1 cellular context compared by ENCODE assay signal in the genomic region with DNA sequence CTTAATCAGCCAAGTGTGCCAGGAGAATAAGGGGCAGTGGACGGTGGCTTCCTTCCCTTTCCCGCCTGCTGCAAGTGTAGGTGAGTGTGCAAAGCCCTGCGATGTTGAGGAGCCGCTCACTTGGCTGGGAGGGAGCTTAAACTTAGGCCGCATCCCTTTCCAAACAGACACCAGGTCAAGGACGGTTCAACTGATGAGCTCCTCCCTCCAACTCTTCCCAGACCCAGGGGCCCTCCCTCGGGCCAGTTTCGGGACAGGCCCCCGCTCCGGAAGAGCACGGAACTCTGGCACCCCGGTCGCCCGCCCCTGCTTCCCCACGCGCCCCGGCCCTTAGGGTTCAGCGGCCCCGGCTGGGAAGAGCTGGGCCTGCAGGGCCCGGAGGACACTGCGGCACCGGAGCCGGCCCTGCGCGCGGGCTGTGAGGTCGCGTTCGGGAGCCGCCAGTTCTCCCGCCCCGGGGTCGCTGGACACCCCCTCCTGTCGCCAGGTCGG.
TF ChIP-seq lines count a peak whose summit lies in the region.

No MANE protein-coding gene starts in this region.

TF ChIP-seq in K562, 482 proteins besides CTCF, POLR2A, EP300 and RAD21 (continued from another document):
- TF ChIP-seq ZFP1 (CRISPR knock-in tag; IDR thresholded peaks at IDR 0.05) = no peak
- TF ChIP-seq, protein P1, sequence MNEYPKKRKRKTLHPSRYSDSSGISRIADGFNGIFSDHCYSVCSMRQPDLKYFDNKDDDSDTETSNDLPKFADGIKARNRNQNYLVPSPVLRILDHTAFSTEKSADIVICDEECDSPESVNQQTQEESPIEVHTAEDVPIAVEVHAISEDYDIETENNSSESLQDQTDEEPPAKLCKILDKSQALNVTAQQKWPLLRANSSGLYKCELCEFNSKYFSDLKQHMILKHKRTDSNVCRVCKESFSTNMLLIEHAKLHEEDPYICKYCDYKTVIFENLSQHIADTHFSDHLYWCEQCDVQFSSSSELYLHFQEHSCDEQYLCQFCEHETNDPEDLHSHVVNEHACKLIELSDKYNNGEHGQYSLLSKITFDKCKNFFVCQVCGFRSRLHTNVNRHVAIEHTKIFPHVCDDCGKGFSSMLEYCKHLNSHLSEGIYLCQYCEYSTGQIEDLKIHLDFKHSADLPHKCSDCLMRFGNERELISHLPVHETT (CRISPR knock-in tag; conservative IDR thresholded peaks at IDR 0.05 in 1 of 2, IDR thresholded peaks at IDR 0.05 in 1 of 2) = 0 out of 4 replicates have a peak, but pooled peaks of 1 of the 2 experiments have one; percentile 82
- TF ChIP-seq HDAC1 (IDR thresholded peaks at IDR 0.05) = peak in 1 of 2 experiments; percentile 35; a peak in 1 of 4 replicates
- TF ChIP-seq, protein P2, sequence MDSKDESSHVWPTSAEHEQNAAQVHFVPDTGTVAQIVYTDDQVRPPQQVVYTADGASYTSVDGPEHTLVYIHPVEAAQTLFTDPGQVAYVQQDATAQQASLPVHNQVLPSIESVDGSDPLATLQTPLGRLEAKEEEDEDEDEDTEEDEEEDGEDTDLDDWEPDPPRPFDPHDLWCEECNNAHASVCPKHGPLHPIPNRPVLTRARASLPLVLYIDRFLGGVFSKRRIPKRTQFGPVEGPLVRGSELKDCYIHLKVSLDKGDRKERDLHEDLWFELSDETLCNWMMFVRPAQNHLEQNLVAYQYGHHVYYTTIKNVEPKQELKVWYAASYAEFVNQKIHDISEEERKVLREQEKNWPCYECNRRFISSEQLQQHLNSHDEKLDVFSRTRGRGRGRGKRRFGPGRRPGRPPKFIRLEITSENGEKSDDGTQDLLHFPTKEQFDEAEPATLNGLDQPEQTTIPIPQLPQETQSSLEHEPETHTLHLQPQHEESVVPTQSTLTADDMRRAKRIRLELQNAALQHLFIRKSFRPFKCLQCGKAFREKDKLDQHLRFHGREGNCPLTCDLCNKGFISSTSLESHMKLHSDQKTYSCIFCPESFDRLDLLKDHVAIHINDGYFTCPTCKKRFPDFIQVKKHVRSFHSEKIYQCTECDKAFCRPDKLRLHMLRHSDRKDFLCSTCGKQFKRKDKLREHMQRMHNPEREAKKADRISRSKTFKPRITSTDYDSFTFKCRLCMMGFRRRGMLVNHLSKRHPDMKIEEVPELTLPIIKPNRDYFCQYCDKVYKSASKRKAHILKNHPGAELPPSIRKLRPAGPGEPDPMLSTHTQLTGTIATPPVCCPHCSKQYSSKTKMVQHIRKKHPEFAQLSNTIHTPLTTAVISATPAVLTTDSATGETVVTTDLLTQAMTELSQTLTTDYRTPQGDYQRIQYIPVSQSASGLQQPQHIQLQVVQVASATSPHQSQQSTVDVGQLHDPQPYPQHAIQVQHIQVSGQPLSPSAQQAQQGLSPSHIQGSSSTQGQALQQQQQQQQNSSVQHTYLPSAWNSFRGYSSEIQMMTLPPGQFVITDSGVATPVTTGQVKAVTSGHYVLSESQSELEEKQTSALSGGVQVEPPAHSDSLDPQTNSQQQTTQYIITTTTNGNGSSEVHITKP (IDR thresholded peaks at IDR 0.05; ENCODE audit: partially characterized antibody) = peak; percentile 41
- TF ChIP-seq ZC3H4 (CRISPR knock-in tag; IDR thresholded peaks at IDR 0.05; ENCODE audit: borderline replicate concordance) = 0 out of 2 replicates have a peak, but pooled peaks have one; percentile 76
- no peak for TF ChIP-seq PHF8 (IDR thresholded peaks at IDR 0.05; ENCODE audit: borderline replicate concordance, low read length)
- TF ChIP-seq TGIF2 (CRISPR knock-in tag; IDR thresholded peaks at IDR 0.05) = peak; percentile 83; the same call in 1 of the 2 replicates
- TF ChIP-seq, protein P3, sequence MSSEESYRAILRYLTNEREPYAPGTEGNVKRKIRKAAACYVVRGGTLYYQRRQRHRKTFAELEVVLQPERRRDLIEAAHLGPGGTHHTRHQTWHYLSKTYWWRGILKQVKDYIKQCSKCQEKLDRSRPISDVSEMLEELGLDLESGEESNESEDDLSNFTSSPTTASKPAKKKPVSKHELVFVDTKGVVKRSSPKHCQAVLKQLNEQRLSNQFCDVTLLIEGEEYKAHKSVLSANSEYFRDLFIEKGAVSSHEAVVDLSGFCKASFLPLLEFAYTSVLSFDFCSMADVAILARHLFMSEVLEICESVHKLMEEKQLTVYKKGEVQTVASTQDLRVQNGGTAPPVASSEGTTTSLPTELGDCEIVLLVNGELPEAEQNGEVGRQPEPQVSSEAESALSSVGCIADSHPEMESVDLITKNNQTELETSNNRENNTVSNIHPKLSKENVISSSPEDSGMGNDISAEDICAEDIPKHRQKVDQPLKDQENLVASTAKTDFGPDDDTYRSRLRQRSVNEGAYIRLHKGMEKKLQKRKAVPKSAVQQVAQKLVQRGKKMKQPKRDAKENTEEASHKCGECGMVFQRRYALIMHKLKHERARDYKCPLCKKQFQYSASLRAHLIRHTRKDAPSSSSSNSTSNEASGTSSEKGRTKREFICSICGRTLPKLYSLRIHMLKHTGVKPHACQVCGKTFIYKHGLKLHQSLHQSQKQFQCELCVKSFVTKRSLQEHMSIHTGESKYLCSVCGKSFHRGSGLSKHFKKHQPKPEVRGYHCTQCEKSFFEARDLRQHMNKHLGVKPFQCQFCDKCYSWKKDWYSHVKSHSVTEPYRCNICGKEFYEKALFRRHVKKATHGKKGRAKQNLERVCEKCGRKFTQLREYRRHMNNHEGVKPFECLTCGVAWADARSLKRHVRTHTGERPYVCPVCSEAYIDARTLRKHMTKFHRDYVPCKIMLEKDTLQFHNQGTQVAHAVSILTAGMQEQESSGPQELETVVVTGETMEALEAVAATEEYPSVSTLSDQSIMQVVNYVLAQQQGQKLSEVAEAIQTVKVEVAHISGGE (CRISPR knock-in tag; IDR thresholded peaks at IDR 0.05) = no peak
- no peak for TF ChIP-seq SIN3B (IDR thresholded peaks at IDR 0.05; ENCODE audit: low read depth)
- TF ChIP-seq RAD51 (IDR thresholded peaks at IDR 0.05; ENCODE audit: borderline replicate concordance, low read depth) = no peak
- TF ChIP-seq, protein P4, sequence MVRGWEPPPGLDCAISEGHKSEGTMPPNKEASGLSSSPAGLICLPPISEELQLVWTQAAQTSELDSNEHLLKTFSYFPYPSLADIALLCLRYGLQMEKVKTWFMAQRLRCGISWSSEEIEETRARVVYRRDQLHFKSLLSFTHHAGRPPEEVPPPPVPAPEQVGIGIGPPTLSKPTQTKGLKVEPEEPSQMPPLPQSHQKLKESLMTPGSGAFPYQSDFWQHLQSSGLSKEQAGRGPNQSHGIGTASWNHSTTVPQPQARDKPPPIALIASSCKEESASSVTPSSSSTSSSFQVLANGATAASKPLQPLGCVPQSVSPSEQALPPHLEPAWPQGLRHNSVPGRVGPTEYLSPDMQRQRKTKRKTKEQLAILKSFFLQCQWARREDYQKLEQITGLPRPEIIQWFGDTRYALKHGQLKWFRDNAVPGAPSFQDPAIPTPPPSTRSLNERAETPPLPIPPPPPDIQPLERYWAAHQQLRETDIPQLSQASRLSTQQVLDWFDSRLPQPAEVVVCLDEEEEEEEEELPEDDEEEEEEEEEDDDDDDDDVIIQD (CRISPR knock-in tag; IDR thresholded peaks at IDR 0.05) = no peak
- TF ChIP-seq, protein P5, sequence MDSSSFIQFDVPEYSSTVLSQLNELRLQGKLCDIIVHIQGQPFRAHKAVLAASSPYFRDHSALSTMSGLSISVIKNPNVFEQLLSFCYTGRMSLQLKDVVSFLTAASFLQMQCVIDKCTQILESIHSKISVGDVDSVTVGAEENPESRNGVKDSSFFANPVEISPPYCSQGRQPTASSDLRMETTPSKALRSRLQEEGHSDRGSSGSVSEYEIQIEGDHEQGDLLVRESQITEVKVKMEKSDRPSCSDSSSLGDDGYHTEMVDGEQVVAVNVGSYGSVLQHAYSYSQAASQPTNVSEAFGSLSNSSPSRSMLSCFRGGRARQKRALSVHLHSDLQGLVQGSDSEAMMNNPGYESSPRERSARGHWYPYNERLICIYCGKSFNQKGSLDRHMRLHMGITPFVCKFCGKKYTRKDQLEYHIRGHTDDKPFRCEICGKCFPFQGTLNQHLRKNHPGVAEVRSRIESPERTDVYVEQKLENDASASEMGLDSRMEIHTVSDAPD (CRISPR knock-in tag; IDR thresholded peaks at IDR 0.05) = no peak
- TF ChIP-seq OTX1 (CRISPR knock-in tag; IDR thresholded peaks at IDR 0.05) = no peak
- TF ChIP-seq, protein P6, sequence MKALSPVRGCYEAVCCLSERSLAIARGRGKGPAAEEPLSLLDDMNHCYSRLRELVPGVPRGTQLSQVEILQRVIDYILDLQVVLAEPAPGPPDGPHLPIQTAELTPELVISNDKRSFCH (CRISPR knock-in tag; IDR thresholded peaks at IDR 0.05) = no peak
- TF ChIP-seq, protein P6 (tag; IDR thresholded peaks at IDR 0.05) = no peak
- TF ChIP-seq, protein P7, sequence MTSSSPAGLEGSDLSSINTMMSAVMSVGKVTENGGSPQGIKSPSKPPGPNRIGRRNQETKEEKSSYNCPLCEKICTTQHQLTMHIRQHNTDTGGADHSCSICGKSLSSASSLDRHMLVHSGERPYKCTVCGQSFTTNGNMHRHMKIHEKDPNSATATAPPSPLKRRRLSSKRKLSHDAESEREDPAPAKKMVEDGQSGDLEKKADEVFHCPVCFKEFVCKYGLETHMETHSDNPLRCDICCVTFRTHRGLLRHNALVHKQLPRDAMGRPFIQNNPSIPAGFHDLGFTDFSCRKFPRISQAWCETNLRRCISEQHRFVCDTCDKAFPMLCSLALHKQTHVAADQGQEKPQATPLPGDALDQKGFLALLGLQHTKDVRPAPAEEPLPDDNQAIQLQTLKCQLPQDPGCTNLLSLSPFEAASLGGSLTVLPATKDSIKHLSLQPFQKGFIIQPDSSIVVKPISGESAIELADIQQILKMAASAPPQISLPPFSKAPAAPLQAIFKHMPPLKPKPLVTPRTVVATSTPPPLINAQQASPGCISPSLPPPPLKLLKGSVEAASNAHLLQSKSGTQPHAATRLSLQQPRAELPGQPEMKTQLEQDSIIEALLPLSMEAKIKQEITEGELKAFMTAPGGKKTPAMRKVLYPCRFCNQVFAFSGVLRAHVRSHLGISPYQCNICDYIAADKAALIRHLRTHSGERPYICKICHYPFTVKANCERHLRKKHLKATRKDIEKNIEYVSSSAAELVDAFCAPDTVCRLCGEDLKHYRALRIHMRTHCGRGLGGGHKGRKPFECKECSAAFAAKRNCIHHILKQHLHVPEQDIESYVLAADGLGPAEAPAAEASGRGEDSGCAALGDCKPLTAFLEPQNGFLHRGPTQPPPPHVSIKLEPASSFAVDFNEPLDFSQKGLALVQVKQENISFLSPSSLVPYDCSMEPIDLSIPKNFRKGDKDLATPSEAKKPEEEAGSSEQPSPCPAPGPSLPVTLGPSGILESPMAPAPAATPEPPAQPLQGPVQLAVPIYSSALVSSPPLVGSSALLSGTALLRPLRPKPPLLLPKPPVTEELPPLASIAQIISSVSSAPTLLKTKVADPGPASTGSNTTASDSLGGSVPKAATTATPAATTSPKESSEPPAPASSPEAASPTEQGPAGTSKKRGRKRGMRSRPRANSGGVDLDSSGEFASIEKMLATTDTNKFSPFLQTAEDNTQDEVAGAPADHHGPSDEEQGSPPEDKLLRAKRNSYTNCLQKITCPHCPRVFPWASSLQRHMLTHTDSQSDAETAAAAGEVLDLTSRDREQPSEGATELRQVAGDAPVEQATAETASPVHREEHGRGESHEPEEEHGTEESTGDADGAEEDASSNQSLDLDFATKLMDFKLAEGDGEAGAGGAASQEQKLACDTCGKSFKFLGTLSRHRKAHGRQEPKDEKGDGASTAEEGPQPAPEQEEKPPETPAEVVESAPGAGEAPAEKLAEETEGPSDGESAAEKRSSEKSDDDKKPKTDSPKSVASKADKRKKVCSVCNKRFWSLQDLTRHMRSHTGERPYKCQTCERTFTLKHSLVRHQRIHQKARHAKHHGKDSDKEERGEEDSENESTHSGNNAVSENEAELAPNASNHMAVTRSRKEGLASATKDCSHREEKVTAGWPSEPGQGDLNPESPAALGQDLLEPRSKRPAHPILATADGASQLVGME (CRISPR knock-in tag; IDR thresholded peaks at IDR 0.05) = no peak
- TF ChIP-seq, protein P8, sequence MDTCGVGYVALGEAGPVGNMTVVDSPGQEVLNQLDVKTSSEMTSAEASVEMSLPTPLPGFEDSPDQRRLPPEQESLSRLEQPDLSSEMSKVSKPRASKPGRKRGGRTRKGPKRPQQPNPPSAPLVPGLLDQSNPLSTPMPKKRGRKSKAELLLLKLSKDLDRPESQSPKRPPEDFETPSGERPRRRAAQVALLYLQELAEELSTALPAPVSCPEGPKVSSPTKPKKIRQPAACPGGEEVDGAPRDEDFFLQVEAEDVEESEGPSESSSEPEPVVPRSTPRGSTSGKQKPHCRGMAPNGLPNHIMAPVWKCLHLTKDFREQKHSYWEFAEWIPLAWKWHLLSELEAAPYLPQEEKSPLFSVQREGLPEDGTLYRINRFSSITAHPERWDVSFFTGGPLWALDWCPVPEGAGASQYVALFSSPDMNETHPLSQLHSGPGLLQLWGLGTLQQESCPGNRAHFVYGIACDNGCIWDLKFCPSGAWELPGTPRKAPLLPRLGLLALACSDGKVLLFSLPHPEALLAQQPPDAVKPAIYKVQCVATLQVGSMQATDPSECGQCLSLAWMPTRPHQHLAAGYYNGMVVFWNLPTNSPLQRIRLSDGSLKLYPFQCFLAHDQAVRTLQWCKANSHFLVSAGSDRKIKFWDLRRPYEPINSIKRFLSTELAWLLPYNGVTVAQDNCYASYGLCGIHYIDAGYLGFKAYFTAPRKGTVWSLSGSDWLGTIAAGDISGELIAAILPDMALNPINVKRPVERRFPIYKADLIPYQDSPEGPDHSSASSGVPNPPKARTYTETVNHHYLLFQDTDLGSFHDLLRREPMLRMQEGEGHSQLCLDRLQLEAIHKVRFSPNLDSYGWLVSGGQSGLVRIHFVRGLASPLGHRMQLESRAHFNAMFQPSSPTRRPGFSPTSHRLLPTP (IDR thresholded peaks at IDR 0.05; ENCODE audit: borderline replicate concordance, extremely low read depth, insufficient read length) = no peak
- TF ChIP-seq FOXJ3 (CRISPR knock-in tag; IDR thresholded peaks at IDR 0.05) = no peak
TF ChIP-seq in K562: peak in this region for 17.
